Comparison of ENCODE assay signal across 8 cellular contexts in the genomic region with DNA sequence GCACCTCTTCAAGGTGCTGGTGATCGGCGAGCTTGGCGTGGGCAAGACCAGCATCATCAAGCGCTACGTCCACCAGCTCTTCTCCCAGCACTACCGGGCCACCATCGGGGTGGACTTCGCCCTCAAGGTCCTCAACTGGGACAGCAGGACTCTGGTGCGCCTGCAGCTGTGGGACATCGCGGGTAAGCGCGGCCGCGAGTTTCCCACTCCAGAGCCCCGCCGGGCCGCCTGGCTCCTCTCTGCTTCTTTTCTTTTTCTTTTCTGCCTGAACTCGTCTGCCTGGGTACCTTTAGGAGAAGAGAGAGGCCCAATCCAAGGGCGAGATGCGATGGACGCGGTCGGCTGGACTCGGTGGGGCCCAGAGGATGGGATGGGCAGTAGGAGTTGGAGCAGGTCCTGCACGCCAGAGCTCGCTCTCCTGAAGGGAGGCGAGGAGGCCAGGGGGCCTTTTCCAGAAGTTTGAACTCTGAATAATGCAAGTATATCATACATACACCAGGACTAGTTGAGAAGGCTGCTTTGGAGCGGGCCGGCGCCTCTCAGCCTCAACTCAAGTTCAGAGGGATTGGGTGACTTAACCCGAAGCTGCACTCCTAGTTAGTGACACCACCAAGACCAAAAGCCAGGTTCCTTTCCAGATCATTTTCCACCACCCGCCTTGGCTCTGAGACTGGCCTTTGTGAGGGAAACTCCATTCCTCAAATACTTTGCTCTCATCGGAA. TPM values are rescaled to one million over a fixed set of nuclear protein-coding genes. Genes with fewer than 3 reads are reported as not detected.
DNase-seq lines count a peak whose midpoint lies in the region; ATAC-seq and TF ChIP-seq lines count a peak whose summit lies in the region.

No MANE protein-coding gene starts in this region.

- intact Hi-C loops in esophagus muscularis mucosa (cut with DNase I) = loop anchor here (2.0 to 10.0 kb wide), 3 partner anchors 157 to 661 kb away; a partner anchor contains a TSS
- intact Hi-C loops in mucosa of descending colon (cut with DNase I, micrococcal nuclease) = loop anchor here in 1 of 2 donors (2.0 kb wide), 1 partner anchor 157 kb away; no protein-coding TSS in a partner anchor
- intact Hi-C loops in upper lobe of right lung (cut with DNase I) = no loop called here

- TF ChIP-seq EP300 in esophagus muscularis mucosa (IDR thresholded peaks at IDR 0.05) = no peak

- peak; percentile 42 for DNase-seq in NCI-H146 (lab: John Stamatoyannopoulos, UW)
- no peak for DNase-seq in NCI-H146 treated with DMSO at 0.1 percent for 48 hours (lab: John Stamatoyannopoulos, UW; ENCODE audit: unreplicated experiment)
- DNase-seq in esophagus muscularis mucosa (ENCODE audit: extremely low spot score) = peak; percentile 93
- DNase-seq in mucosa of descending colon = peak; percentile 71 to 82 (median 82)
- no peak for DNase-seq in upper lobe of right lung
- DNase-seq in NCI-H2107 treated with DMSO at 0.1 percent for 48 hours (lab: John Stamatoyannopoulos, UW; ENCODE audit: unreplicated experiment) = no peak

- TF ChIP-seq CTCF in WI38 (IDR thresholded peaks at IDR 0.05; ENCODE audit: low read depth, low read length) (no peak), esophagus muscularis mucosa (IDR thresholded peaks at IDR 0.05) (no peak), mucosa of descending colon (IDR thresholded peaks at IDR 0.05) (no peak), upper lobe of right lung (IDR thresholded peaks at IDR 0.05) (no peak)

- ATAC-seq in HG03159 (IDR thresholded peaks at IDR 0.05; ENCODE audit: unreplicated experiment) (peak; percentile 26), mucosa of descending colon (peak; percentile 65), upper lobe of right lung (peak; percentile 37)

- H3K9me3 ChIP-seq in esophagus muscularis mucosa = no peaks in the 10 kb centered on the region
- no peaks in the 10 kb centered on the region for H3K9me3 ChIP-seq in mucosa of descending colon
- no peaks in the 10 kb centered on the region for H3K9me3 ChIP-seq in upper lobe of right lung

- H3K36me3 ChIP-seq in esophagus muscularis mucosa = no peaks in the 10 kb centered on the region
- H3K36me3 ChIP-seq in mucosa of descending colon (ENCODE audit: low read depth) = no peaks in the 10 kb centered on the region
- H3K36me3 ChIP-seq in upper lobe of right lung = no peaks in the 10 kb centered on the region

- H3K27ac ChIP-seq in esophagus muscularis mucosa (replicated peaks in 1 of 4) = peak overlapping the region; percentile 94 to 100 (median 98)
- H3K27ac ChIP-seq in upper lobe of right lung = peak overlapping the region; percentile 97

- WGBS in esophagus muscularis mucosa = 2% methylated on average over 22 of the region's 34 CpGs

- H3K4me3 ChIP-seq in WI38 (ENCODE audit: low read depth, low read length) = peak overlapping the region; percentile 87
- peak overlapping the region; percentile 65 to 98 (median 89) for H3K4me3 ChIP-seq in esophagus muscularis mucosa
- peak overlapping the region; percentile 62 for H3K4me3 ChIP-seq in mucosa of descending colon
- H3K4me3 ChIP-seq in upper lobe of right lung = peak overlapping the region; percentile 88

- H3K4me1 ChIP-seq in esophagus muscularis mucosa (peaks cover 19 to 49% (median 38%) of the 10 kb centered on the region in 4 donors), mucosa of descending colon (ENCODE audit: low read depth) (peaks cover 18% of the 10 kb centered on the region), upper lobe of right lung (peaks cover 24% of the 10 kb centered on the region)

- TF ChIP-seq POLR2A in esophagus muscularis mucosa (IDR thresholded peaks at IDR 0.05; ENCODE audit: low read depth) = no peak

- H3K27me3 ChIP-seq in esophagus muscularis mucosa (no peaks in the 10 kb centered on the region), upper lobe of right lung (no peaks in the 10 kb centered on the region)

RNA-seq across cellular contexts. Expression of a gene that starts 0.5 kb away (rescaled TPM):
- total RNA-seq in esophagus muscularis mucosa (10 to 100 TPM; 36.5 to 61.0 (median 45.9) TPM), mucosa of descending colon (10 to 100 TPM; 28.7 to 39.9 (median 30.6) TPM), upper lobe of right lung (36.8 TPM)

RNA-seq across cellular contexts. Expression of a gene that starts 54.7 kb away (rescaled TPM):
- not detected for total RNA-seq in esophagus muscularis mucosa
- total RNA-seq in mucosa of descending colon = 1 to 10 TPM in 2 of 3 donors, under 1 TPM in 1; 0.70 to 2.2 (median 2.1) TPM
- not detected for total RNA-seq in upper lobe of right lung

Comparison
In these comparisons a context has a peak if more than half of its experiments do, and no peak if none do; other contexts are left out.
1. DNase-seq: peak in NCI-H146 (single experiment), esophagus muscularis mucosa (single experiment) and mucosa of descending colon (3 of 3); none in NCI-H146 treated with DMSO at 0.1 percent for 48 hours (single experiment), upper lobe of right lung (single experiment) and NCI-H2107 treated with DMSO at 0.1 percent for 48 hours (single experiment).
2. Peak in every context shown above with its lines, with median percentiles within 50 percentile points of each other: ATAC-seq and H3K4me3 ChIP-seq.